ENCODE assay signal across 10 cellular contexts in the genomic region with DNA sequence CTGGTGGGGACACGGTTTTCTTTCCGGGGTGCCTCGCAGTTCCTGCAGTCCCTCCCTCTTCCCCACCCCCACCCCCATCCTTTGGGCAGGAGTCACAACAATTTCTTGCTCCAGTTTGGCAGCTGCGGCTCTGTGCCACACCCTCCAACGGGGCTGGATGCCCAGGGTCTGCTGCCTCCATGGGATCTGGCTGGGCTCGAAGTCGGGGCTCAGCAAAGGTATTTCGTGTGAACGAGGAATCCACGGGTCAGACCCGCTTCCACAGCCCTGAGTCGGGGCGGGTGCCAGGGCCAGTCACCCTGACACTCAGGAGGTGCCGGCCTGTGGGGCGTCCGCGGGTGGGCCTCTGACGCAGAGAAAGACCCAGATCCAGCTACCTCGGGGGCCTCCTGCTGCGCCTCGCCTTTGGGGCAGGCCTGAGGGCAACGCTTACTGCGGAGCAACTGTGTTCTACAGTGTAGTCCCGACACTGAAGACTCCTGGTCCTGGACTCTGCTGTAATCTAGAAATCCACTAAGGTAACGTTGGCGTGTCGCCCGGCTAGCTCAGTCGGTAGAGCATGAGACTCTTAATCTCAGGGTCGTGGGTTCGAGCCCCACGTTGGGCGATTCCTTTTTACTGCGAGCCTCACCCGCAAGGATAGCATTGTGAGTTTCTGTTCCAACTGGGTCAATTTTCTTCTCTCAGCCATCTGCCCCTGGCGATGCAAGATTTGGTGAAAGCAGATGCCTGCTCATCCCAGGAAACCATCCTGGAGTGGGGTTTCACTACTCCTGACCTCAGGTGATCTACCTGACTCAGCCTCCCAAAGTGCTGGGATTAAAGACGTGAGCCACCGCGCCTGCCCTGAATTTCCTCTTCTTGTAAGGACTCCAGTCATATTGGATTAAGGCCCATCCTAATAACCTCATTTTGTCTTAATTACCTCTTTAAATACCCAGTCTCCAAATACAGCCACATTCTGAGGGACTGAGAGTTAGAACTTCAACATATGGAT. TPM values are rescaled to one million over a fixed set of nuclear protein-coding genes. Genes with fewer than 3 reads are reported as not detected.
DNase-seq lines count a peak whose midpoint lies in the region; ATAC-seq, FAIRE-seq and TF ChIP-seq lines count a peak whose summit lies in the region.
"Had no signal": no experiment of that assay in that cellular context is flagged by ENCODE, and none has a peak within 500 bp of the region (broad histone marks: within the 10 kb centered on the region; RNA-seq: fewer than 3 reads in every experiment).

No MANE protein-coding gene starts in this region.

- H3K27me3 ChIP-seq in RWPE2 (ENCODE audit: insufficient read depth, poor library complexity, severe bottlenecking) (peaks cover 10% of the 10 kb centered on the region), foreskin keratinocyte (no peaks in the 10 kb centered on the region)

- DNase-seq in A549 (ENCODE audit: low read depth in 1 of 2, low spot score in 1 of 2) (peak; percentile 71 to 91), H54 (ENCODE audit: insufficient read length, low spot score) (peak; percentile 76), RWPE2 (ENCODE audit: low spot score) (no peak), foreskin keratinocyte (peak; percentile 69 to 87), Ammon's horn (ENCODE audit: low spot score) (no peak), germinal center (ENCODE audit: low spot score) (no peak)

- H3K4me3 ChIP-seq in A549: peak overlapping the region; percentile 51
- peak overlapping the region; percentile 26 for H3K4me3 ChIP-seq in RWPE2 (ENCODE audit: severe bottlenecking)

- no peaks in the 10 kb centered on the region for H3K9me3 ChIP-seq in A549
- no peaks in the 10 kb centered on the region for H3K9me3 ChIP-seq in RWPE2 (ENCODE audit: severe bottlenecking)

- H3K27ac ChIP-seq in A549 (peak overlapping the region; percentile 47 to 79; a peak in 5 of 6 replicates), RWPE2 (ENCODE audit: poor library complexity, severe bottlenecking) (no peak overlapping the region), foreskin keratinocyte (peak overlapping the region; percentile 26)

- ATAC-seq in A549: peak; percentile 51 to 63
- ATAC-seq in RWPE2 (ENCODE audit: low read depth): peak; percentile 51
- ATAC-seq in foreskin keratinocyte: peak; percentile 29
- ATAC-seq in GM21360 (IDR thresholded peaks at IDR 0.05; ENCODE audit: unreplicated experiment): no peak
- ATAC-seq in GM19397 (IDR thresholded peaks at IDR 0.05; ENCODE audit: unreplicated experiment): no peak

- TF ChIP-seq EP300 in A549 (IDR thresholded peaks at IDR 0.05): no peak

- FAIRE-seq in A549 (lab: Jason Lieb, UNC) (no peak), H54 (lab: Jason Lieb, UNC) (no peak)
- FAIRE-seq: colon had no signal

- no peak for TF ChIP-seq RAD21 in A549 (conservative IDR thresholded peaks at IDR 0.05 in 1 of 2, IDR thresholded peaks at IDR 0.05 in 1 of 2)

- POLR2A ChIA-PET in A549 (lab: Yijun Ruan, JAX): interaction anchor here (0.6 to 1.5 kb wide), 5 partner anchors 12 to 210 kb away, joined by 3 to 6 read pairs (median 4); partner anchors contain the start of gene ZNF213

- TF ChIP-seq POLR2A in A549 (IDR thresholded peaks at IDR 0.05; ENCODE audit: low read length) (no peak), H54 (IDR thresholded peaks at IDR 0.05; ENCODE audit: low read depth, low read length) (no peak)

- no peaks in the 10 kb centered on the region for H3K36me3 ChIP-seq in RWPE2 (ENCODE audit: low read depth)

- peaks cover 20% of the 10 kb centered on the region; the same call in 2 of the 3 replicates for H3K4me1 ChIP-seq in A549
- H3K4me1 ChIP-seq in RWPE2 (ENCODE audit: insufficient read depth, poor library complexity, severe bottlenecking): no peaks in the 10 kb centered on the region
- no peaks in the 10 kb centered on the region for H3K4me1 ChIP-seq in foreskin keratinocyte

- H3K4me2 ChIP-seq in A549: peak overlapping the region; percentile 76

- CTCF ChIA-PET in A549 (lab: Yijun Ruan, JAX): interaction anchor here (0.9 to 5.5 kb wide), 7 partner anchors 8 to 46 kb away, joined by 3 to 40 read pairs (median 19); no protein-coding TSS in a partner anchor

- TF ChIP-seq CTCF in A549 (IDR thresholded peaks at IDR 0.05) (no peak), RWPE2 (IDR thresholded peaks at IDR 0.05; ENCODE audit: poor library complexity, severe bottlenecking) (no peak), foreskin keratinocyte (conservative IDR thresholded peaks at IDR 0.05) (peak; percentile 9)

- 9% methylated on average over 26 of the region's 39 CpGs for WGBS in A549 (ENCODE audit: missing lambda C conversion rate)

TF ChIP-seq in A549, 52 proteins besides CTCF, POLR2A, EP300 and RAD21:
- TF ChIP-seq CEBPB (IDR thresholded peaks at IDR 0.05) (0 out of 4 replicates have a peak, but pooled peaks of 1 of the 2 experiments have one; percentile 21), NR3C1 (IDR thresholded peaks at IDR 0.05) (no peak), SREBF2 (IDR thresholded peaks at IDR 0.05) (peak; percentile 74), FOSL2 (IDR thresholded peaks at IDR 0.05) (no peak), FOSL2 (CRISPR knock-in tag; IDR thresholded peaks at IDR 0.05) (no peak), KDM1A (IDR thresholded peaks at IDR 0.05; ENCODE audit: low read depth) (0 out of 2 replicates have a peak, but pooled peaks have one; percentile 47), ZFP36 (IDR thresholded peaks at IDR 0.05; ENCODE audit: borderline replicate concordance, partially characterized antibody) (no peak), RFX5 (IDR thresholded peaks at IDR 0.05) (no peak), JUN (IDR thresholded peaks at IDR 0.05) (peak in 1 of 2 experiments; percentile 27; a peak in 1 of 5 replicates), MAX (IDR thresholded peaks at IDR 0.05) (peak; percentile 69)
- TF ChIP-seq, protein P1, sequence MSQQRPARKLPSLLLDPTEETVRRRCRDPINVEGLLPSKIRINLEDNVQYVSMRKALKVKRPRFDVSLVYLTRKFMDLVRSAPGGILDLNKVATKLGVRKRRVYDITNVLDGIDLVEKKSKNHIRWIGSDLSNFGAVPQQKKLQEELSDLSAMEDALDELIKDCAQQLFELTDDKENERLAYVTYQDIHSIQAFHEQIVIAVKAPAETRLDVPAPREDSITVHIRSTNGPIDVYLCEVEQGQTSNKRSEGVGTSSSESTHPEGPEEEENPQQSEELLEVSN (IDR thresholded peaks at IDR 0.05; ENCODE audit: borderline replicate concordance, low read depth): peak; percentile 56; the same call in 1 of the 2 replicates

RNA-seq across cellular contexts. Expression of gene OR1F1, which starts 12.5 kb away (rescaled TPM):
- polyA plus RNA-seq in A549 (2011; rRNA removed) (1.3 and 1.6 TPM in 2 replicates), A549 (2017; fragmentation: RNase III; extraction: RNeasy Plus Mini Kit Qiagen cat#74134 plus additional on column Dnase treatment) (0.20 to 0.34 TPM (median 0.31 TPM) in 3 replicates), foreskin keratinocyte (0.07 TPM in 1 of 2 replicates, not detected in the other)
- 0.63 and 1.1 TPM in 2 replicates for polyA plus RNA-seq in A549 (2012; cell fraction: cytosol; rRNA removed)
- polyA plus RNA-seq in A549 (2012; cell fraction: nucleus; rRNA removed): 1.1 and 1.3 TPM in 2 replicates
- polyA minus RNA-seq in A549 (2011; rRNA and poly(A)+ RNA removed): 3.2 and 4.6 TPM in 2 replicates
- 0.25 and 0.44 TPM in 2 replicates for total RNA-seq in foreskin keratinocyte
- total RNA-seq: renal cortical epithelial cell had no signal

RNA-seq across cellular contexts. Expression of gene ZNF213, which starts 40.6 kb away (rescaled TPM):
- polyA plus RNA-seq in A549 (2011; rRNA removed) (0.72 and 1.8 TPM in 2 replicates), A549 (2017; fragmentation: RNase III; extraction: RNeasy Plus Mini Kit Qiagen cat#74134 plus additional on column Dnase treatment) (5.9 to 6.2 TPM (median 6.1 TPM) in 3 replicates), foreskin keratinocyte (5.7 and 6.5 TPM in 2 replicates)
- 0.79 and 1.8 TPM in 2 replicates for polyA plus RNA-seq in A549 (2012; cell fraction: cytosol; rRNA removed)
- polyA plus RNA-seq in A549 (2012; cell fraction: nucleus; rRNA removed): 2.2 and 2.3 TPM in 2 replicates
- 2.4 and 3.4 TPM in 2 replicates for polyA minus RNA-seq in A549 (2011; rRNA and poly(A)+ RNA removed)
- 4.4 and 5.4 TPM in 2 replicates for total RNA-seq in foreskin keratinocyte

RNA-seq across cellular contexts. Expression of gene ZNF200, which starts 59.5 kb away (rescaled TPM):
- polyA plus RNA-seq in A549 (2011; rRNA removed): 7.4 and 7.5 TPM in 2 replicates
- polyA plus RNA-seq in A549 (2012; cell fraction: cytosol; rRNA removed): 2.7 and 3.4 TPM in 2 replicates
- 3.5 and 4.2 TPM in 2 replicates for polyA plus RNA-seq in A549 (2012; cell fraction: nucleus; rRNA removed)
- 6.5 to 6.9 TPM (median 6.7 TPM) in 3 replicates for polyA plus RNA-seq in A549 (2017; fragmentation: RNase III; extraction: RNeasy Plus Mini Kit Qiagen cat#74134 plus additional on column Dnase treatment)
- polyA minus RNA-seq in A549 (2011; rRNA and poly(A)+ RNA removed): 7.5 and 8.6 TPM in 2 replicates
- 6.8 and 8.7 TPM in 2 replicates for total RNA-seq in foreskin keratinocyte
- polyA plus RNA-seq in foreskin keratinocyte: 2.6 and 2.8 TPM in 2 replicates

Comparison
In these comparisons a context has a peak if more than half of its experiments do, and no peak if none do; other contexts are left out.
1. ATAC-seq: peak in A549 (2 of 2), RWPE2 (single experiment) and foreskin keratinocyte (single experiment); none in GM21360 (single experiment) and GM19397 (single experiment).
2. DNase-seq: peak in A549 (2 of 2), H54 (single experiment) and foreskin keratinocyte (2 of 2); none in RWPE2 (single experiment), Ammon's horn (single experiment) and germinal center (single experiment).